In genomic region chr9:97853844-97854695, GRCh38 we compare ENCODE assay signal across 1 cellular context.
TF ChIP-seq lines count a peak whose summit lies in the region.

No MANE protein-coding gene starts in this region.

TF ChIP-seq in SK-N-SH, 30 proteins besides CTCF, POLR2A, EP300 and RAD21 (continued from another document):
- TF ChIP-seq, protein P1, sequence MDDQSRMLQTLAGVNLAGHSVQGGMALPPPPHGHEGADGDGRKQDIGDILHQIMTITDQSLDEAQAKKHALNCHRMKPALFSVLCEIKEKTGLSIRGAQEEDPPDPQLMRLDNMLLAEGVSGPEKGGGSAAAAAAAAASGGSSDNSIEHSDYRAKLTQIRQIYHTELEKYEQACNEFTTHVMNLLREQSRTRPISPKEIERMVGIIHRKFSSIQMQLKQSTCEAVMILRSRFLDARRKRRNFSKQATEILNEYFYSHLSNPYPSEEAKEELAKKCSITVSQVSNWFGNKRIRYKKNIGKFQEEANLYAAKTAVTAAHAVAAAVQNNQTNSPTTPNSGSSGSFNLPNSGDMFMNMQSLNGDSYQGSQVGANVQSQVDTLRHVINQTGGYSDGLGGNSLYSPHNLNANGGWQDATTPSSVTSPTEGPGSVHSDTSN (IDR thresholded peaks at IDR 0.05), result no peak
- no peak for TF ChIP-seq IRF3 (IDR thresholded peaks at IDR 0.05; ENCODE audit: low read depth, low read length)
- TF ChIP-seq RXRA (IDR thresholded peaks at IDR 0.05; ENCODE audit: borderline replicate concordance, low read depth), result no peak
- TF ChIP-seq, protein P2, sequence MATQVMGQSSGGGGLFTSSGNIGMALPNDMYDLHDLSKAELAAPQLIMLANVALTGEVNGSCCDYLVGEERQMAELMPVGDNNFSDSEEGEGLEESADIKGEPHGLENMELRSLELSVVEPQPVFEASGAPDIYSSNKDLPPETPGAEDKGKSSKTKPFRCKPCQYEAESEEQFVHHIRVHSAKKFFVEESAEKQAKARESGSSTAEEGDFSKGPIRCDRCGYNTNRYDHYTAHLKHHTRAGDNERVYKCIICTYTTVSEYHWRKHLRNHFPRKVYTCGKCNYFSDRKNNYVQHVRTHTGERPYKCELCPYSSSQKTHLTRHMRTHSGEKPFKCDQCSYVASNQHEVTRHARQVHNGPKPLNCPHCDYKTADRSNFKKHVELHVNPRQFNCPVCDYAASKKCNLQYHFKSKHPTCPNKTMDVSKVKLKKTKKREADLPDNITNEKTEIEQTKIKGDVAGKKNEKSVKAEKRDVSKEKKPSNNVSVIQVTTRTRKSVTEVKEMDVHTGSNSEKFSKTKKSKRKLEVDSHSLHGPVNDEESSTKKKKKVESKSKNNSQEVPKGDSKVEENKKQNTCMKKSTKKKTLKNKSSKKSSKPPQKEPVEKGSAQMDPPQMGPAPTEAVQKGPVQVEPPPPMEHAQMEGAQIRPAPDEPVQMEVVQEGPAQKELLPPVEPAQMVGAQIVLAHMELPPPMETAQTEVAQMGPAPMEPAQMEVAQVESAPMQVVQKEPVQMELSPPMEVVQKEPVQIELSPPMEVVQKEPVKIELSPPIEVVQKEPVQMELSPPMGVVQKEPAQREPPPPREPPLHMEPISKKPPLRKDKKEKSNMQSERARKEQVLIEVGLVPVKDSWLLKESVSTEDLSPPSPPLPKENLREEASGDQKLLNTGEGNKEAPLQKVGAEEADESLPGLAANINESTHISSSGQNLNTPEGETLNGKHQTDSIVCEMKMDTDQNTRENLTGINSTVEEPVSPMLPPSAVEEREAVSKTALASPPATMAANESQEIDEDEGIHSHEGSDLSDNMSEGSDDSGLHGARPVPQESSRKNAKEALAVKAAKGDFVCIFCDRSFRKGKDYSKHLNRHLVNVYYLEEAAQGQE (IDR thresholded peaks at IDR 0.05; ENCODE audit: low read depth, low read length), result no peak
- TF ChIP-seq FOXM1 (IDR thresholded peaks at IDR 0.05; ENCODE audit: low read depth), result no peak
- TF ChIP-seq TCF12 (IDR thresholded peaks at IDR 0.05), result no peak
- no peak for TF ChIP-seq GABPA (IDR thresholded peaks at IDR 0.05; ENCODE audit: low read depth)
- TF ChIP-seq JUND (IDR thresholded peaks at IDR 0.05), result no peak
- no peak for TF ChIP-seq POLR2AphosphoS5 (IDR thresholded peaks at IDR 0.05; ENCODE audit: low read depth, low read length)
- TF ChIP-seq ELF1 (IDR thresholded peaks at IDR 0.05), result no peak
- no peak for TF ChIP-seq GATA2 (CRISPR knock-in tag; IDR thresholded peaks at IDR 0.05)
- TF ChIP-seq NRF1 (IDR thresholded peaks at IDR 0.05; ENCODE audit: low read depth, low read length), result peak; percentile 47
- no peak for TF ChIP-seq RFX5 (IDR thresholded peaks at IDR 0.05; ENCODE audit: low read length)
TF ChIP-seq in SK-N-SH: peak in this region for 2.
